26 cellular contexts compared by ENCODE assay signal in the genomic region with DNA sequence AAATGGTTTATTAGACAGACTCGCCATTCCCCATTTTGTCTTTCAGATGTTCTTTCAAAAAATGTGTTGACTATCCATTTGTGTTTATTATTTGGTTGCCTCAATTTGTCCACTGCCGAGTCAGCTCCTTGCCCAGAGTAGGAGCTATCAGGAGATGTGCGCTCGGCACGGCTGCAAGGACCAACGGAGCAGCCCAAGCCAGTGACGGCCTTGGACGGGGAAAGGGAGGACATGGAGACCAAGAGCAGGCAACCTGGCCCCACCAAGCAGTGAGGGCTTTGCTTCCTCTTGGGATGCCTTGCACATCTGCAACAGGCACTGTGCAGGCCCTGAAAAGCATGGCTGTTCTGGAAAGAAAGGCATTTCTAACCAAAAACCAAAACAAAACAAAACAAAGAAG.
"Had no signal": no experiment of that assay in that cellular context is flagged by ENCODE, and none has a peak within 500 bp of the region (broad histone marks: within the 10 kb centered on the region; RNA-seq: fewer than 3 reads in every experiment).

No MANE protein-coding gene starts in this region.

- H3K36me3 ChIP-seq: stomach, suprapubic skin, thoracic aorta, thyroid gland, tibial artery, tibial nerve, transverse colon, upper lobe of left lung, upper lobe of right lung, uterus, vagina had no signal

- H3K4me3 ChIP-seq: stomach, suprapubic skin, testis, thoracic aorta, thyroid gland, tibial artery, tibial nerve, transverse colon, upper lobe of left lung, upper lobe of right lung, uterus, vagina had no signal

- H3K27me3 ChIP-seq: stomach, suprapubic skin, testis, thyroid gland, tibial artery, tibial nerve, transverse colon, upper lobe of left lung, upper lobe of right lung, uterus, vagina had no signal

- DNase-seq: stimulated activated CD4-positive, alpha-beta T cell treated with anti-CD3 and anti-CD28 coated beads, Interleukin-2, amount 100 ng/mL, for 48 hours; stimulated activated CD4-positive, alpha-beta T cell treated with anti-CD3 and anti-CD28 coated beads, Interleukin-4, amount 100 ng/mL, for 1 hour; stimulated activated CD4-positive, alpha-beta T cell treated with anti-CD3 and anti-CD28 coated beads, Interleukin-4, amount 100 ng/mL, for 24 hours; stimulated activated CD4-positive, alpha-beta T cell treated with anti-CD3 and anti-CD28 coated beads, Interleukin-4, amount 100 ng/mL, for 4 hours; stimulated activated CD8-positive, alpha-beta memory T cell treated with anti-CD3 and anti-CD28 coated beads, Interleukin-4, amount 100 ng/mL, for 48 hours; stimulated activated naive B cell treated with anti-CD40 and anti-IgM and Interleukin-4, amounts not matched to agents 10 μg/mL and 1 μg/mL and 100 μg/mL, for 72 hours; stimulated activated naive CD4-positive, alpha-beta T cell; stimulated activated naive CD4-positive, alpha-beta T cell treated with Interleukin-2 at 50 U/mL for 16 hours; stimulated activated naive CD8-positive, alpha-beta T cell treated with anti-CD3 and anti-CD28 coated beads, Interleukin-15, amount 100 ng/mL, for 72 hours; stimulated activated naive CD8-positive, alpha-beta T cell treated with anti-CD3 and anti-CD28 coated beads, Interleukin-15, Interleukin-2, amounts not matched to agents 100 U/mL and 50 U/mL, for 24 hours; stomach; substantia nigra; testis; thyroid gland; tibial artery; transverse colon; trophoblast cell; upper lobe of right lung; uterus had no signal

- H3K27ac ChIP-seq: stomach, suprapubic skin, testis, thyroid gland, tibial nerve, transverse colon, upper lobe of left lung, upper lobe of right lung, uterus, vagina had no signal

- ATAC-seq: stimulated activated effector memory CD8-positive, alpha-beta T cell treated with anti-CD3 and anti-CD28 coated beads, Interleukin-12 subunit alpha, Interleukin-12 subunit beta, amount 100 ng/mL, for 72 hours; stimulated activated memory B cell treated with anti-CD40 and anti-IgM and Interleukin-4, amounts not matched to agents 10 μg/mL and 1 μg/mL and 100 μg/mL, for 72 hours; stimulated activated naive B cell treated with anti-CD40 and anti-IgM and Interleukin-4, amounts not matched to agents 10 μg/mL and 1 μg/mL and 100 μg/mL, for 72 hours; stimulated activated naive CD8-positive, alpha-beta T cell treated with anti-CD3 and anti-CD28 coated beads, Interleukin-15, amount 100 ng/mL, for 72 hours; stimulated activated naive CD8-positive, alpha-beta T cell treated with anti-CD3 and anti-CD28 coated beads, Interleukin-15, Interleukin-2, amounts not matched to agents 100 U/mL and 50 U/mL, for 24 hours; upper lobe of right lung had no signal

- H3K4me1 ChIP-seq: stomach, suprapubic skin, testis, thyroid gland, tibial nerve, transverse colon, upper lobe of left lung, upper lobe of right lung, uterus, vagina had no signal

- H3K9me3 ChIP-seq: stomach, suprapubic skin, testis, thoracic aorta, thyroid gland, tibial artery, tibial nerve, transverse colon, upper lobe of left lung, upper lobe of right lung, uterus, vagina had no signal
